ENCODE assay signal across 9 cellular contexts in genomic region chr17:5706835-5707234, GRCh38.
DNase-seq lines count a peak whose midpoint lies in the region; ATAC-seq and TF ChIP-seq lines count a peak whose summit lies in the region.
"Had no signal": no experiment of that assay in that cellular context is flagged by ENCODE, and none has a peak within 500 bp of the region (broad histone marks: within the 10 kb centered on the region; RNA-seq: fewer than 3 reads in every experiment).

No MANE protein-coding gene starts in this region.

- no peak overlapping the region for H3K27ac Mint-ChIP-seq in CD4-positive, alpha-beta memory T cell

- WGBS in heart right ventricle, 2 donors = 5 to 9% methylated on average over 3 of the region's 3 CpGs

- no peaks in the 10 kb centered on the region for H3K36me3 ChIP-seq in CD4-positive, alpha-beta memory T cell (ENCODE audit: insufficient read depth, low read length)
- no peaks in the 10 kb centered on the region for H3K36me3 ChIP-seq in heart right ventricle

- ATAC-seq in heart right ventricle (peak in 1 of 8 donors; percentile 44), HG03045 (IDR thresholded peaks at IDR 0.05; ENCODE audit: unreplicated experiment) (no peak)

- H3K4me1 ChIP-seq in CD4-positive, alpha-beta memory T cell (ENCODE audit: insufficient read depth, low read length) = no peaks in the 10 kb centered on the region
- H3K4me1 ChIP-seq in heart right ventricle = no peaks in the 10 kb centered on the region

- POLR2A ChIA-PET in CD4-positive, alpha-beta memory T cell (lab: Charles Lee; ENCODE audit: partially characterized antibody) = no interaction called here
- POLR2A ChIA-PET in RWPE1 (lab: Yijun Ruan, JAX; ENCODE audit: low non-redundant PET) = no interaction called here

- H3K27me3 ChIP-seq in CD4-positive, alpha-beta memory T cell (ENCODE audit: insufficient read depth, low read length) = no peaks in the 10 kb centered on the region
- peaks cover 0 to 58% (median 21%) of the 10 kb centered on the region in 7 donors for H3K27me3 ChIP-seq in heart right ventricle

- no peaks in the 10 kb centered on the region for H3K9me3 ChIP-seq in CD4-positive, alpha-beta memory T cell (ENCODE audit: control insufficient read depth in 1 of 2, low read length in 2 of 2)
- peaks cover 0 to 20% (median 0%) of the 10 kb centered on the region in 11 donors for H3K9me3 ChIP-seq in heart right ventricle

- no peak overlapping the region for H3K4me3 Mint-ChIP-seq in CD4-positive, alpha-beta memory T cell

- CTCF ChIA-PET in CD4-positive, alpha-beta memory T cell (lab: Charles Lee; ENCODE audit: partially characterized antibody) = interaction anchor here (1.0 to 5.3 kb wide), 7 partner anchors 9 to 122 kb away, joined by 3 to 36 read pairs (median 5); partner anchors contain the start of gene NLRP1
- CTCF ChIA-PET in RWPE1 (lab: Yijun Ruan, JAX) = interaction anchor here (0.7 to 0.9 kb wide), 3 partner anchors 94 to 1287 kb away, joined by 3 to 4 read pairs (median 3); no protein-coding TSS in a partner anchor

- no peaks in the 10 kb centered on the region for H3K4me1 Mint-ChIP-seq in CD4-positive, alpha-beta memory T cell

- H3K27ac ChIP-seq in CD4-positive, alpha-beta memory T cell (ENCODE audit: low read depth, low read length) = no peak overlapping the region
- no peak overlapping the region for H3K27ac ChIP-seq in RWPE1
- no peak overlapping the region for H3K27ac ChIP-seq in heart right ventricle
- H3K27ac ChIP-seq: KMS-11 had no signal

- H3K27me3 Mint-ChIP-seq in CD4-positive, alpha-beta memory T cell = peaks cover 15 to 29% of the 10 kb centered on the region in 2 donors

- peaks cover 0 to 14% (median 4%) of the 10 kb centered on the region in 8 donors for H3K9me3 Mint-ChIP-seq in CD4-positive, alpha-beta memory T cell

- DNase-seq in CD4-positive, alpha-beta memory T cell = peak in 4 of 5 donors; percentile 29 to 45 (median 40)
- peak in 49 of 76 experiments; percentile 1 to 62 (median 19) for DNase-seq in HUDEP-2 (lab: John Stamatoyannopoulos, UW; ENCODE audit: unreplicated experiment in 76 of 76)
- DNase-seq in RWPE1 (ENCODE audit: low spot score) = peak; percentile 46
- DNase-seq in activated naive CD4-positive, alpha-beta T cell treated with Interleukin-2 at 50 U/mL for 16 hours = peak; percentile 58
- DNase-seq in heart right ventricle = peak; percentile 20 to 43
- peak; percentile 8 for DNase-seq in retinal pigment epithelial cell (ENCODE audit: low read depth)
- no peak for DNase-seq in epidermal melanocyte (ENCODE audit: insufficient read length, low spot score)

- TF ChIP-seq CTCF in RWPE1 (conservative IDR thresholded peaks at IDR 0.05; ENCODE audit: low read depth) = peak; percentile 47
- peak in 8 of 9 donors; percentile 20 to 72 (median 57) for TF ChIP-seq CTCF in heart right ventricle (IDR thresholded peaks at IDR 0.05)
- TF ChIP-seq CTCF in retinal pigment epithelial cell (conservative IDR thresholded peaks at IDR 0.05; ENCODE audit: low read depth, low read length) = peak; percentile 92

- H3K36me3 Mint-ChIP-seq in CD4-positive, alpha-beta memory T cell = no peaks in the 10 kb centered on the region

- no peak overlapping the region for H3K4me3 ChIP-seq in CD4-positive, alpha-beta memory T cell (ENCODE audit: low read length in 2 of 2)
- H3K4me3 ChIP-seq in heart right ventricle = no peak overlapping the region
- no peak overlapping the region for H3K4me3 ChIP-seq in retinal pigment epithelial cell (ENCODE audit: low read length)

- intact Hi-C loops in CD4-positive, alpha-beta memory T cell (cut with micrococcal nuclease) = loop anchor here (1.0 to 10.0 kb wide), 2 partner anchors 120 to 718 kb away; no protein-coding TSS in a partner anchor
- intact Hi-C loops in heart right ventricle (cut with DNase I) = loop anchor here in 9 of 10 donors (2.0 to 10.0 kb wide), 6 partner anchors 112 to 718 kb away; no protein-coding TSS in a partner anchor
